Comparison of ENCODE assay signal across 8 cellular contexts in the genomic region with DNA sequence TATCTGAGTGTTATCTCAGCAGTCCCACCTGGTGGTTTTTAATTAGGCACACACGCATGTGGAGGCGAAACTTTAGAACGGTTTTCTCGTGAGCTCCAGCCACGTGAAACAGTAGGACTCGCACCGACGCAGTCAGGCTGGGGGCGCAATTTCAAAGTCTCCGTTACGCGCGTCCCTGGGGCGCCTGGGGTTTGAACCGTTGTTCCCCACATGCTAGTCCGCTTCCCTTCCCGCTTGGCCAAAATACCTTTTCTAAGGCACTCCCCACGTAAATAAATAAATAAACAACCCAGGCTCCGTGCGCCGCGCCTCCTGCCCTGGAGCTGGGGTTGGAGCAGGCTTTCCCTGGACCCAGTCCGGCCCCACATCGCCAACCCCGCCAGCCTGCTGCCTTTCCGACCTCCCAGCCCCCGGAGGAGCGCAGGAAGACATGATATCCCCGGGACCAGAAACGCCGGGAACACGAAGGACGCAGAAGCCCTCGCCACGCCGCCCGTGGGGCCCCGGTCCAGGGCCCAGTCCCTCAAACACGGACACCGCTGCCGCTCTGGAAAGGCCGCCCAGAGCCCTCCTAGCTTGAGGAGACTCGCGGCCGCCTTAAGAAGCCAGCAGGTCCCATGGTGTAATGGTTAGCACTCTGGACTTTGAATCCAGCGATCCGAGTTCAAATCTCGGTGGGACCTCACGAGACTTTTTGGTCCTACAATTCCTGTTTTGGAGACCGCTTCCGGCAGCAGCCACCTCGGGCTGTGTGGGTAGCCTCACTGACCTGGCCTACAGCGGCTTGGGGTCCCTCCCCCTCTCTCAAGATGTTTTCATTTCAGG. TPM values are rescaled to one million over a fixed set of nuclear protein-coding genes. Genes with fewer than 3 reads are reported as not detected.
DNase-seq lines count a peak whose midpoint lies in the region; ATAC-seq, FAIRE-seq and TF ChIP-seq lines count a peak whose summit lies in the region.

No MANE protein-coding gene starts in this region.

- H3K4me3 ChIP-seq in prostate gland, result peak overlapping the region; percentile 68 to 79

- no peaks in the 10 kb centered on the region for H3K27me3 Mint-ChIP-seq in T-cell

- no peaks in the 10 kb centered on the region for H3K9me3 ChIP-seq in prostate gland

- peak overlapping the region; percentile 83 to 96 (median 89) for H3K4me3 Mint-ChIP-seq in T-cell

- 0% methylated on average over 39 of the region's 53 CpGs for WGBS in prostate gland

- no peaks in the 10 kb centered on the region for H3K4me1 ChIP-seq in prostate gland (replicated peaks)

- peak overlapping the region; percentile 95 to 97 for H3K27ac ChIP-seq in prostate gland

- TF ChIP-seq CTCF in prostate gland (IDR thresholded peaks at IDR 0.05), result peak in 3 of 4 experiments; percentile 31 to 44 (median 33)

- intact Hi-C loops in left ventricle myocardium superior (cut with micrococcal nuclease), result loop anchor here (5.0 kb wide), 1 partner anchor 35 kb away; no protein-coding TSS in a partner anchor
- intact Hi-C loops in prostate gland (cut with DNase I), result loop anchor here (10.0 kb wide), 2 partner anchors 203 to 1347 kb away; a partner anchor contains a TSS

- no peak for FAIRE-seq in GM12891 (lab: Jason Lieb, UNC)
- FAIRE-seq in urothelium cell line (lab: Jason Lieb, UNC), result no peak

- ATAC-seq in HG02884 (IDR thresholded peaks at IDR 0.05; ENCODE audit: unreplicated experiment) (peak; percentile 52), T-cell (replicated peaks in 1 of 4) (peak; percentile 60 to 65 (median 64)), left ventricle myocardium superior (peak; percentile 92)

- H3K36me3 Mint-ChIP-seq in T-cell, result no peaks in the 10 kb centered on the region

- H3K36me3 ChIP-seq in prostate gland, result no peaks in the 10 kb centered on the region

- peak overlapping the region; percentile 95 to 99 for H3K27ac Mint-ChIP-seq in T-cell

- POLR2A ChIA-PET in T-cell (lab: Charles Lee), result interaction anchor here in 1 of 2 donors (0.6 to 0.9 kb wide), 2 partner anchors 23 to 26 kb away, joined by 3 to 5 read pairs; no protein-coding TSS in a partner anchor

- no peaks in the 10 kb centered on the region for H3K9me3 Mint-ChIP-seq in T-cell

- DNase-seq in GM12891 (ENCODE audit: insufficient read length, low spot score) (no peak), NCI-H1436 treated with DMSO at 0.1 percent for 48 hours (lab: John Stamatoyannopoulos, UW) (peak; percentile 86), T-cell (peak; percentile 63 to 99 (median 88)), amniotic epithelial cell (ENCODE audit: low read depth) (peak; percentile 85), left ventricle myocardium superior (peak; percentile 91), prostate gland (ENCODE audit: low spot score) (peak; percentile 93), urothelium cell line (ENCODE audit: low spot score) (peak; percentile 79)

- H3K27me3 ChIP-seq in prostate gland (replicated peaks; ENCODE audit: insufficient read depth), result no peaks in the 10 kb centered on the region

- CTCF ChIA-PET in T-cell (lab: Charles Lee), result interaction anchor here (0.6 to 2.3 kb wide), 9 partner anchors 12 to 76 kb away, joined by 3 to 21 read pairs (median 7); a partner anchor contains a TSS

- TF ChIP-seq POLR2A in GM12891 (IDR thresholded peaks at IDR 0.05; ENCODE audit: low read depth, low read length) (peak; percentile 68), prostate gland (IDR thresholded peaks at IDR 0.05) (peak; percentile 35)

- peaks cover 23 to 35% (median 31%) of the 10 kb centered on the region in 3 donors for H3K4me1 Mint-ChIP-seq in T-cell

TF ChIP-seq in GM12891, 5 proteins besides CTCF, POLR2A, EP300 and RAD21:
- TF ChIP-seq POU2F2 (IDR thresholded peaks at IDR 0.05; ENCODE audit: low read depth, low read length) (peak; percentile 80; the same call in 1 of the 2 replicates), SPI1 (IDR thresholded peaks at IDR 0.05; ENCODE audit: low read depth, low read length) (no peak), PAX5 (IDR thresholded peaks at IDR 0.05; ENCODE audit: insufficient read depth, low read length, severe bottlenecking) (no peak), TAF1 (IDR thresholded peaks at IDR 0.05; ENCODE audit: low read depth, low read length) (peak; percentile 38; the same call in 1 of the 2 replicates), POLR2AphosphoS5 (IDR thresholded peaks at IDR 0.05; ENCODE audit: low read depth, low read length) (no peak; the same call in 1 of the 2 replicates)
TF ChIP-seq in GM12891: peak in this region for 2.

RNA-seq across cellular contexts. Expression of a gene that starts 18.2 kb away (rescaled TPM):
- 36.5 TPM for polyA plus RNA-seq in GM12891 (2012; ENCODE audit: low read depth, missing spikeins)
- total RNA-seq in T-cell, result 1 to 10 TPM; 4.5 to 6.3 (median 5.0) TPM
- 1.2 TPM for total RNA-seq in left ventricle myocardium superior
- 1 to 10 TPM in 1 of 2 donors, not detected in 1; 3.1 TPM for total RNA-seq in prostate gland

RNA-seq across cellular contexts. Expression of a gene that starts 18.4 kb away (rescaled TPM):
- 34.6 TPM for polyA plus RNA-seq in GM12891 (2012; ENCODE audit: low read depth, missing spikeins)
- total RNA-seq in T-cell, result 10 to 100 TPM; 10.4 to 21.7 (median 18.3) TPM
- total RNA-seq in left ventricle myocardium superior, result 5.6 TPM
- total RNA-seq in prostate gland, result 1 to 10 TPM; 3.0 to 9.0 TPM

RNA-seq across cellular contexts. Expression of a gene that starts 38.5 kb away (rescaled TPM):
- polyA plus RNA-seq in GM12891 (2012; ENCODE audit: low read depth, missing spikeins), result 1.0 TPM
- total RNA-seq in T-cell (under 1 TPM in 1 of 5 donors, not detected in 4; 0.13 TPM), left ventricle myocardium superior (0.64 TPM), prostate gland (1 to 10 TPM in 1 of 2 donors, under 1 TPM in 1; 0.55 to 6.3 TPM)

RNA-seq across cellular contexts. Expression of a gene that starts 59.6 kb away (rescaled TPM):
- polyA plus RNA-seq in GM12891 (2012; ENCODE audit: low read depth, missing spikeins), result not detected
- total RNA-seq in T-cell (under 1 TPM in 2 of 5 donors, not detected in 3; 0.03 to 0.19 TPM), left ventricle myocardium superior (not detected), prostate gland (not detected)
